ENCODE assay signal across 15 cellular contexts in the genomic region with DNA sequence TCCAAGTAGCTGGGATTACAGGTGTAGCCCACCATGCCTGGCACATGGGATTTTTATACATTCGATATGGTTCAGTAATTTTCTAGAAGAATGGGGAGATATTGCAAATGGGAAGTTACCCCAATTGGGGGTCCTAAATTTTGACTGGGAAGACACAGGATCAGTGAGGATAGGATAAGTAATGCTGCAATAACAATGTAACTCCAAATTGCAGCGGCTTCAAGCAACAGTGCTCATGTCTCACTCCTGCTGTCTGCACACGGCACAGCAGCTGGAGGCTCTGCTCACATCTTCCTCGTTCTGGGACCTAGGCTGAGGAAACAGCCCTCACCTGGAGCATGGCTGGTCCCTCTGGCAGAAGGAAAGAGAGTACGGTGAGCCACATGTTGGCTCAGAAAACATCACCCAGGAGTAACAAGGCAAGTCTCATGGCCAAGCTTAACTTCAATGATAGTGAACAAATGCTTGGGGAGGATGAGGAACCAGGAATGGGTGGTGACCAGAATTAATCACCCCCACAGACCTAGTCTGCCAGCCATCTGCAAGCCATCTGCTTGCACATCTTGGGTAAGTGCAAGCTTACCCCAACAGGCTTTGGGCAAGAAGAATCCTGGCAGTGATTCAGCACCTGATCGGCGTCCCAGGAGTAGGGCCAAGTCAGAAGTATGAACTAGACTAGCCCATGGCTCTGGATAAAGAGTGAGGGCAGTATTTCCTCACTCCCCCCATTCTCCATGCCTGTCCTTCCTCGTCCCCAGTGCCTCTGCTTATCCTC.
A peak's percentile ranks its signal among the peaks of the same experiment; 100 is the strongest.
DNase-seq lines count a peak whose midpoint lies in the region; ATAC-seq lines count a peak whose summit lies in the region.
"Had no signal": no experiment of that assay in that cellular context is flagged by ENCODE, and none has a peak within 500 bp of the region (broad histone marks: within the 10 kb centered on the region; RNA-seq: fewer than 3 reads in every experiment).

No MANE protein-coding gene starts in this region.

- no peaks in the 10 kb centered on the region for H3K79me2 ChIP-seq in trophoblast cell (ENCODE audit: control insufficient read depth, insufficient read depth, low read length, poor library complexity)

- no peak overlapping the region for H3K27ac ChIP-seq in trophoblast cell (ENCODE audit: low read depth, low read length)
- H3K27ac ChIP-seq: esophagus squamous epithelium had no signal

- no peaks in the 10 kb centered on the region for H3K27me3 ChIP-seq in trophoblast cell (ENCODE audit: insufficient read depth, low read length)
- H3K27me3 ChIP-seq: esophagus squamous epithelium had no signal

- in situ Hi-C loops in ACHN (cut with HindIII; ENCODE audit: low pct_ligation_motif_present, low pct_unique_long_range_greater_than_20kb, low sequenced_read_pairs): no loop called here

- H3K4ac ChIP-seq in trophoblast cell (ENCODE audit: low read depth, low read length): no peak overlapping the region

- peak overlapping the region; percentile 10 for H3K4me3 ChIP-seq in trophoblast cell (ENCODE audit: low read depth, low read length)
- H3K4me3 ChIP-seq: esophagus squamous epithelium, K562 had no signal

- H3K18ac ChIP-seq in trophoblast cell (ENCODE audit: low read length): no peak overlapping the region

- no peak overlapping the region for H2BK5ac ChIP-seq in trophoblast cell (ENCODE audit: low read depth, low read length, poor library complexity)

- no peak overlapping the region for H2AK5ac ChIP-seq in trophoblast cell (ENCODE audit: low read length)

- H2AFZ ChIP-seq in trophoblast cell (ENCODE audit: insufficient read depth, low read length, poor library complexity): no peak overlapping the region

- no peaks in the 10 kb centered on the region for H3K79me1 ChIP-seq in trophoblast cell (ENCODE audit: low read length)

- H2BK12ac ChIP-seq in trophoblast cell (ENCODE audit: low read length): no peak overlapping the region

- H2BK120ac ChIP-seq in trophoblast cell (ENCODE audit: insufficient read depth, low read length, poor library complexity): no peak overlapping the region

- H3K14ac ChIP-seq in trophoblast cell (ENCODE audit: low read length): no peak overlapping the region

- peaks cover 4% of the 10 kb centered on the region for H3K9me3 ChIP-seq in trophoblast cell (ENCODE audit: insufficient read depth, low read depth, low read length)

- DNase-seq in GM04503 (ENCODE audit: low read depth) (peak; percentile 85), NCI-H2171 treated with DMSO at 0.1 percent for 48 hours (lab: John Stamatoyannopoulos, UW) (peak; percentile 81), trophoblast cell (no peak), ACHN (no peak)
- DNase-seq in stimulated activated CD4-positive, alpha-beta T cell treated with anti-CD3 and anti-CD28 coated beads, Interleukin-4, amount 100 ng/mL, for 24 hours: no peak
- DNase-seq: activated CD4-positive, alpha-beta T cell treated with anti-CD3 and anti-CD28 coated beads, Interleukin-2, amount 50 U/mL, for 4 hours; dermis blood vessel endothelial cell; esophagus squamous epithelium; H7; NCI-H1436; stimulated activated CD4-positive, alpha-beta T cell treated with anti-CD3 and anti-CD28 coated beads, Interleukin-4, amount 100 ng/mL, for 1 hour had no signal

- H3K23ac ChIP-seq in trophoblast cell (ENCODE audit: low read length): no peak overlapping the region

- ATAC-seq in esophagus mucosa (peak; percentile 74), HG03378 (IDR thresholded peaks at IDR 0.05; ENCODE audit: unreplicated experiment) (no peak)
- ATAC-seq: K562, sciatic nerve had no signal

- no peaks in the 10 kb centered on the region for H3K4me1 ChIP-seq in trophoblast cell (ENCODE audit: control insufficient read depth in 1 of 2, insufficient read depth in 2 of 2, low read length in 2 of 2)

- no peak overlapping the region for H4K8ac ChIP-seq in trophoblast cell (ENCODE audit: low read depth, low read length)

- no peak overlapping the region for H3K9ac ChIP-seq in trophoblast cell (ENCODE audit: low read length)

- no peak overlapping the region for H4K91ac ChIP-seq in trophoblast cell (ENCODE audit: low read depth, low read length)

- no peaks in the 10 kb centered on the region for H3K36me3 ChIP-seq in trophoblast cell (ENCODE audit: control insufficient read depth in 1 of 2, insufficient read depth in 2 of 2, low read length in 2 of 2)
- H3K36me3 ChIP-seq: esophagus squamous epithelium had no signal

- H3K4me2 ChIP-seq in trophoblast cell (ENCODE audit: low read length): no peak overlapping the region

- no CpG with 5 or more reads among the region's 8 CpGs for WGBS in trophoblast cell (ENCODE audit: extremely low coverage, insufficient coverage, insufficient read length)

- no peak overlapping the region for H4K12ac ChIP-seq in trophoblast cell (ENCODE audit: low read depth, low read length)

Comparison
In these comparisons a context has a peak if more than half of its experiments do, and no peak if none do; other contexts are left out.
1. DNase-seq: peak in GM04503 (single experiment) and NCI-H2171 treated with DMSO at 0.1 percent for 48 hours (single experiment); none in trophoblast cell (0 of 2), ACHN (single experiment) and stimulated activated CD4-positive, alpha-beta T cell treated with anti-CD3 and anti-CD28 coated beads, Interleukin-4, amount 100 ng/mL, for 24 hours (single experiment).